In genomic region chr2:191115391-191115790, GRCh38 we compare ENCODE assay signal across 9 cellular contexts. TPM values are rescaled to one million over a fixed set of nuclear protein-coding genes. Genes with fewer than 3 reads are reported as not detected.
A peak's percentile ranks its signal among the peaks of the same experiment; 100 is the strongest.
DNase-seq lines count a peak whose midpoint lies in the region; ATAC-seq, FAIRE-seq and TF ChIP-seq lines count a peak whose summit lies in the region.
"Had no signal": no experiment of that assay in that cellular context is flagged by ENCODE, and none has a peak within 500 bp of the region (broad histone marks: within the 10 kb centered on the region; RNA-seq: fewer than 3 reads in every experiment).

No MANE protein-coding gene starts in this region.

- TF ChIP-seq CTCF in ovary (IDR thresholded peaks at IDR 0.05) (no peak), endodermal cell (conservative IDR thresholded peaks at IDR 0.05) (no peak), D721Med (IDR thresholded peaks at IDR 0.05; ENCODE audit: insufficient read depth, missing control alignments) (no peak)

- WGBS in ovary, 3 donors = 93 to 98% (median 95%) methylated on average over 3 of the region's 3 CpGs
- WGBS in endodermal cell (ENCODE audit: insufficient coverage in 1 of 2, insufficient read length in 1 of 2), 2 experiments = 92 to 94% methylated on average over 3 of the region's 3 CpGs

- H3K27ac Mint-ChIP-seq in activated T-helper 2 cell treated with anti-CD3 and anti-CD28 coated beads, Interferon-gamma antibody, Interleukin-2, Interleukin-4, amounts not matched to agents 10 μg/mL and 5 μg/mL and 100 μg/mL, durations not matched to agents 14 hours and 24 hours and 36 hours = peak overlapping the region; percentile 94
- no peak overlapping the region for H3K27ac Mint-ChIP-seq in endodermal cell

- H3K36me3 ChIP-seq in ovary (no peaks in the 10 kb centered on the region), endodermal cell (ENCODE audit: control insufficient read depth, insufficient read depth, low read length) (no peaks in the 10 kb centered on the region)

- H3K27ac ChIP-seq in ovary (no peak overlapping the region), endodermal cell (ENCODE audit: low read depth, low read length) (no peak overlapping the region)

- DNase-seq in activated T-helper 2 cell treated with anti-CD3 and anti-CD28 coated beads, Interferon-gamma antibody, Interleukin-2, Interleukin-4, amounts not matched to agents 10 μg/mL and 5 μg/mL and 100 μg/mL, durations not matched to agents 14 hours and 24 hours and 36 hours (ENCODE audit: low spot score) = peak; percentile 66
- DNase-seq in stimulated activated CD4-positive, alpha-beta T cell treated with anti-CD3 and anti-CD28 coated beads, TNF-alpha, amount 100 ng/mL, for 4 hours (ENCODE audit: low read depth in 3 of 3) = peak in 2 of 3 experiments; percentile 29 to 54
- DNase-seq in ovary (no peak), endodermal cell (no peak), NCI-H1417 (lab: John Stamatoyannopoulos, UW) (no peak), D721Med (ENCODE audit: insufficient read length, low spot score) (no peak)
- DNase-seq: GOT3 had no signal

- H3K9ac ChIP-seq in endodermal cell (ENCODE audit: extremely low read depth, low read length, poor library complexity, severe bottlenecking) = no peak overlapping the region

- ATAC-seq in GM19438 (IDR thresholded peaks at IDR 0.05; ENCODE audit: low read depth, unreplicated experiment) (peak; percentile 59), HG03520 (IDR thresholded peaks at IDR 0.05; ENCODE audit: unreplicated experiment) (peak; percentile 31)

- peaks cover 72% of the 10 kb centered on the region for H3K36me3 Mint-ChIP-seq in activated T-helper 2 cell treated with anti-CD3 and anti-CD28 coated beads, Interferon-gamma antibody, Interleukin-2, Interleukin-4, amounts not matched to agents 10 μg/mL and 5 μg/mL and 100 μg/mL, durations not matched to agents 14 hours and 24 hours and 36 hours (ENCODE audit: low read depth)
- H3K36me3 Mint-ChIP-seq in endodermal cell (ENCODE audit: low read depth) = no peaks in the 10 kb centered on the region

- peak overlapping the region; percentile 51 for H3K4me3 Mint-ChIP-seq in activated T-helper 2 cell treated with anti-CD3 and anti-CD28 coated beads, Interferon-gamma antibody, Interleukin-2, Interleukin-4, amounts not matched to agents 10 μg/mL and 5 μg/mL and 100 μg/mL, durations not matched to agents 14 hours and 24 hours and 36 hours (ENCODE audit: low read depth)
- no peak overlapping the region for H3K4me3 Mint-ChIP-seq in endodermal cell

- H3K27me3 ChIP-seq in ovary (no peaks in the 10 kb centered on the region), endodermal cell (ENCODE audit: control insufficient read depth, insufficient read depth, low read length, poor library complexity, severe bottlenecking) (no peaks in the 10 kb centered on the region)

- H3K4me1 ChIP-seq in ovary (ENCODE audit: insufficient read depth) = no peaks in the 10 kb centered on the region
- no peaks in the 10 kb centered on the region for H3K4me1 ChIP-seq in endodermal cell (ENCODE audit: control insufficient read depth, insufficient read depth, low read length)

- intact Hi-C loops in activated T-helper 2 cell treated with anti-CD3 and anti-CD28 coated beads, Interferon-gamma antibody, Interleukin-2, Interleukin-4, amounts not matched to agents 10 μg/mL and 5 μg/mL and 100 μg/mL, durations not matched to agents 14 hours and 24 hours and 36 hours (cut with micrococcal nuclease) = loop anchor here (1.0 to 2.0 kb wide), 7 partner anchors 11 to 393 kb away; no protein-coding TSS in a partner anchor
- intact Hi-C loops in ovary (cut with DNase I) = no loop called here

- peaks cover 73% of the 10 kb centered on the region for H3K4me1 Mint-ChIP-seq in activated T-helper 2 cell treated with anti-CD3 and anti-CD28 coated beads, Interferon-gamma antibody, Interleukin-2, Interleukin-4, amounts not matched to agents 10 μg/mL and 5 μg/mL and 100 μg/mL, durations not matched to agents 14 hours and 24 hours and 36 hours (ENCODE audit: low read depth)
- H3K4me1 Mint-ChIP-seq in endodermal cell = peaks cover 3% of the 10 kb centered on the region

- no peaks in the 10 kb centered on the region for H3K9me3 ChIP-seq in ovary
- H3K9me3 ChIP-seq in endodermal cell (ENCODE audit: control insufficient read depth, low read length) = no peaks in the 10 kb centered on the region

- H3K4me3 ChIP-seq in ovary = no peak overlapping the region
- no peak overlapping the region for H3K4me3 ChIP-seq in endodermal cell (ENCODE audit: low read length)

- H3K9me3 Mint-ChIP-seq in activated T-helper 2 cell treated with anti-CD3 and anti-CD28 coated beads, Interferon-gamma antibody, Interleukin-2, Interleukin-4, amounts not matched to agents 10 μg/mL and 5 μg/mL and 100 μg/mL, durations not matched to agents 14 hours and 24 hours and 36 hours = no peaks in the 10 kb centered on the region
- H3K9me3 Mint-ChIP-seq in endodermal cell = no peaks in the 10 kb centered on the region

- TF ChIP-seq POLR2A in ovary (IDR thresholded peaks at IDR 0.05) = no peak

- no peaks in the 10 kb centered on the region for H3K27me3 Mint-ChIP-seq in activated T-helper 2 cell treated with anti-CD3 and anti-CD28 coated beads, Interferon-gamma antibody, Interleukin-2, Interleukin-4, amounts not matched to agents 10 μg/mL and 5 μg/mL and 100 μg/mL, durations not matched to agents 14 hours and 24 hours and 36 hours (ENCODE audit: low read depth)
- no peaks in the 10 kb centered on the region for H3K27me3 Mint-ChIP-seq in endodermal cell (ENCODE audit: insufficient read depth)

- FAIRE-seq in D721Med (lab: Jason Lieb, UNC) = no peak

- no peak for TF ChIP-seq EP300 in ovary (IDR thresholded peaks at IDR 0.05)

RNA-seq across cellular contexts. Expression of gene STAT4, which starts 35.4 kb away (rescaled TPM):
- 92.2 and 96.9 TPM in 2 replicates for total RNA-seq in activated T-helper 2 cell treated with anti-CD3 and anti-CD28 coated beads, Interferon-gamma antibody, Interleukin-2, Interleukin-4, amounts not matched to agents 10 μg/mL and 5 μg/mL and 100 μg/mL, durations not matched to agents 14 hours and 24 hours and 36 hours
- total RNA-seq in ovary = 1 to 10 TPM in 6 of 7 donors, under 1 TPM in 1; 0.52 to 3.0 (median 1.5) TPM
- polyA plus RNA-seq in ovary = 1 to 10 TPM; 1.3 to 3.6 TPM
- total RNA-seq in endodermal cell = 1 to 10 TPM; 3.2 to 8.8 TPM
- polyA plus RNA-seq in endodermal cell (2013, experiment 1 of 2) = 2.2 TPM
- polyA plus RNA-seq in endodermal cell (2013, experiment 2 of 2) = 3.2 TPM

Comparison
In these comparisons a context has a peak if more than half of its experiments do, and no peak if none do; other contexts are left out.
1. DNase-seq: peak in activated T-helper 2 cell treated with anti-CD3 and anti-CD28 coated beads, Interferon-gamma antibody, Interleukin-2, Interleukin-4, amounts not matched to agents 10 μg/mL and 5 μg/mL and 100 μg/mL, durations not matched to agents 14 hours and 24 hours and 36 hours (single experiment) and stimulated activated CD4-positive, alpha-beta T cell treated with anti-CD3 and anti-CD28 coated beads, TNF-alpha, amount 100 ng/mL, for 4 hours (2 of 3); none in ovary (0 of 5), endodermal cell (single experiment), NCI-H1417 (0 of 3) and D721Med (single experiment).